Comparison of ENCODE assay signal across 8 cellular contexts in the genomic region with DNA sequence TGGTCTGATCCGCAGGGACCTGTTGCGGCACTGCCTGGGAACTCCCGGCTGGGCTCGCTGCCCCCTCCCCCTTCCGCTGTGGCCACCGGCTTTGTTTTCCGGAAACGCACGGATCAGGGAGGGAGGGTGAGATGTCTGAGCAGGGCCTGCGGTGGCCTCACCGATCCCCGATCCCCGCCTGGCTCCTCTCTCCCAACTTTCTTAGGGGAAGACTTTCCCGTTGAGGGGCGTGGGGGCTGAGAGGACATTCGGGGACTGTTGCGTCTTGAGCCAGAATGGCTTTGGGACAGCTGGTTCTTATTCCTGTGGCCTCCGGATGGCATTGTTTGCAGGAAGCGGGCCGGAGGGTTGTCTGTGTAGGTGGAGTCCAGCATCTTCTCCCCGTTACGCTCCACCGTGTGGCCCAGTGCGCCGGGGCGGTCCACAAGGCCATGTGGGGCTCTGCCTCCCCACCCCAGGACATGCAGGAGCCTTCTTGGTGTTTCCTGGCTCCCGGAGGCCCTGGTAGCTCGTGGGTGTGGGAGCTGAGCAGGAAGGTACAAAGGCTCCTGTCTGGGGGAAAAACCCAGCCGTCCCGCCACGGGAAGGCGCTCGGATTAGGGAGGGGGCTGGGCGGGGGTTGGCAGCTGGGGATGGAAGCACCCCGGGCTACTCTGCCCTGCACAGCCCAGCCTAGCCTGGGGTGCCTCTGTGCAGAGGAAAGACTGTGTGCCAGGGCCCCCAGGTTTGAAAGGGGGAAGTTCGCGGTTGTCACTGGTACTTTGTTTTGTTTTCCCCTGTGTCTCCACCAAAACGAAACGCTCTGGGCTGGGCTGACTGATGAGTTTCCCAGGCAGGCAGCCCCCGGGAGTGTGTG. TPM values are rescaled to one million over a fixed set of nuclear protein-coding genes. Genes with fewer than 3 reads are reported as not detected.
A peak's percentile ranks its signal among the peaks of the same experiment; 100 is the strongest.
DNase-seq lines count a peak whose midpoint lies in the region; ATAC-seq and TF ChIP-seq lines count a peak whose summit lies in the region.

No MANE protein-coding gene starts in this region.

- TF ChIP-seq CTCF in fibroblast of lung (conservative IDR thresholded peaks at IDR 0.05 in 1 of 2, IDR thresholded peaks at IDR 0.05 in 1 of 2; ENCODE audit: low read depth in 1 of 2, low read length in 2 of 2) (no peak), natural killer cell (IDR thresholded peaks at IDR 0.05) (no peak)

- H3K27ac ChIP-seq in fibroblast of lung (ENCODE audit: insufficient read depth, low read length): peak overlapping the region; percentile 90

- DNase-seq in D341Med (ENCODE audit: low spot score): peak; percentile 76
- DNase-seq in activated T-helper 2 cell treated with anti-CD3 and anti-CD28 coated beads, Interferon-gamma antibody, Interleukin-2, Interleukin-4, amounts not matched to agents 10 μg/mL and 5 μg/mL and 100 μg/mL, durations not matched to agents 14 hours and 24 hours and 36 hours (ENCODE audit: low spot score): peak; percentile 81
- DNase-seq in fibroblast of lung (ENCODE audit: low read depth in 2 of 2): peak; percentile 58 to 73
- DNase-seq in natural killer cell: peak; percentile 78
- peak; percentile 81 for DNase-seq in stimulated activated naive CD8-positive, alpha-beta T cell treated with anti-CD3 and anti-CD28 coated beads, Interleukin-15, Interleukin-2, amounts not matched to agents 100 U/mL and 50 U/mL, for 24 hours

- intact Hi-C loops in activated T-helper 2 cell treated with anti-CD3 and anti-CD28 coated beads, Interferon-gamma antibody, Interleukin-2, Interleukin-4, amounts not matched to agents 10 μg/mL and 5 μg/mL and 100 μg/mL, durations not matched to agents 14 hours and 24 hours and 36 hours (cut with micrococcal nuclease): no loop called here
- intact Hi-C loops in natural killer cell (cut with micrococcal nuclease): no loop called here

- H3K4me1 ChIP-seq in fibroblast of lung (ENCODE audit: control insufficient read depth, extremely low read depth, insufficient read depth, low read length): peaks cover 13% of the 10 kb centered on the region

- peak overlapping the region; percentile 94 for H3K4me3 Mint-ChIP-seq in activated T-helper 2 cell treated with anti-CD3 and anti-CD28 coated beads, Interferon-gamma antibody, Interleukin-2, Interleukin-4, amounts not matched to agents 10 μg/mL and 5 μg/mL and 100 μg/mL, durations not matched to agents 14 hours and 24 hours and 36 hours (ENCODE audit: low read depth)
- peak overlapping the region; percentile 94 for H3K4me3 Mint-ChIP-seq in natural killer cell

- peak overlapping the region; percentile 41 for H2AFZ ChIP-seq in fibroblast of lung (ENCODE audit: low read length)

- no peaks in the 10 kb centered on the region for H3K36me3 ChIP-seq in fibroblast of lung (ENCODE audit: control insufficient read depth, insufficient read depth, low read length)

- no peaks in the 10 kb centered on the region for H3K9me3 ChIP-seq in fibroblast of lung (ENCODE audit: control insufficient read depth, insufficient read depth, low read depth, low read length)

- H3K27ac Mint-ChIP-seq in activated T-helper 2 cell treated with anti-CD3 and anti-CD28 coated beads, Interferon-gamma antibody, Interleukin-2, Interleukin-4, amounts not matched to agents 10 μg/mL and 5 μg/mL and 100 μg/mL, durations not matched to agents 14 hours and 24 hours and 36 hours: peak overlapping the region; percentile 90
- H3K27ac Mint-ChIP-seq in natural killer cell: peak overlapping the region; percentile 94 to 96

- H3K27me3 Mint-ChIP-seq in activated T-helper 2 cell treated with anti-CD3 and anti-CD28 coated beads, Interferon-gamma antibody, Interleukin-2, Interleukin-4, amounts not matched to agents 10 μg/mL and 5 μg/mL and 100 μg/mL, durations not matched to agents 14 hours and 24 hours and 36 hours (ENCODE audit: low read depth): no peaks in the 10 kb centered on the region
- no peaks in the 10 kb centered on the region for H3K27me3 Mint-ChIP-seq in natural killer cell (ENCODE audit: low read depth in 2 of 2)

- H3K79me2 ChIP-seq in fibroblast of lung (ENCODE audit: control insufficient read depth, insufficient read depth, low read length): peaks cover 52% of the 10 kb centered on the region

- H3K9ac ChIP-seq in fibroblast of lung (ENCODE audit: insufficient read depth, low read length): peak overlapping the region; percentile 98

- peaks cover 26% of the 10 kb centered on the region for H3K4me1 Mint-ChIP-seq in activated T-helper 2 cell treated with anti-CD3 and anti-CD28 coated beads, Interferon-gamma antibody, Interleukin-2, Interleukin-4, amounts not matched to agents 10 μg/mL and 5 μg/mL and 100 μg/mL, durations not matched to agents 14 hours and 24 hours and 36 hours (ENCODE audit: low read depth)
- peaks cover 16 to 39% of the 10 kb centered on the region in 2 donors for H3K4me1 Mint-ChIP-seq in natural killer cell

- peak overlapping the region; percentile 96 for H3K4me2 ChIP-seq in fibroblast of lung (ENCODE audit: extremely low read depth, insufficient read depth, low read length)

- ATAC-seq in HG02798 (IDR thresholded peaks at IDR 0.05; ENCODE audit: poor library complexity, unreplicated experiment) (peak; percentile 20), natural killer cell (peak; percentile 43 to 66 (median 57)), GM19463 (IDR thresholded peaks at IDR 0.05; ENCODE audit: unreplicated experiment) (no peak)
- peak; percentile 49 for ATAC-seq in stimulated activated naive CD8-positive, alpha-beta T cell treated with anti-CD3 and anti-CD28 coated beads, Interleukin-15, Interleukin-2, amounts not matched to agents 100 U/mL and 50 U/mL, for 24 hours

- no peaks in the 10 kb centered on the region for H3K9me3 Mint-ChIP-seq in activated T-helper 2 cell treated with anti-CD3 and anti-CD28 coated beads, Interferon-gamma antibody, Interleukin-2, Interleukin-4, amounts not matched to agents 10 μg/mL and 5 μg/mL and 100 μg/mL, durations not matched to agents 14 hours and 24 hours and 36 hours
- no peaks in the 10 kb centered on the region for H3K9me3 Mint-ChIP-seq in natural killer cell

- peaks cover 14% of the 10 kb centered on the region for H3K36me3 Mint-ChIP-seq in activated T-helper 2 cell treated with anti-CD3 and anti-CD28 coated beads, Interferon-gamma antibody, Interleukin-2, Interleukin-4, amounts not matched to agents 10 μg/mL and 5 μg/mL and 100 μg/mL, durations not matched to agents 14 hours and 24 hours and 36 hours (ENCODE audit: low read depth)
- no peaks in the 10 kb centered on the region for H3K36me3 Mint-ChIP-seq in natural killer cell

- H4K20me1 ChIP-seq in fibroblast of lung (ENCODE audit: control insufficient read depth, extremely low read depth, insufficient read depth, low read length): no peaks in the 10 kb centered on the region

- H3K4me3 ChIP-seq in fibroblast of lung (replicated peaks in 1 of 4; ENCODE audit: control extremely low read depth in 1 of 4, insufficient read depth in 1 of 4, low read depth in 3 of 4, low read length in 4 of 4): peak overlapping the region; percentile 76 to 87 (median 84)

- H3K27me3 ChIP-seq in fibroblast of lung (ENCODE audit: control insufficient read depth, insufficient read depth, low read length): no peaks in the 10 kb centered on the region

TF ChIP-seq in PFSK-1, 5 proteins besides CTCF, POLR2A, EP300 and RAD21 (continues in another document):
- peak; percentile 14; the same call in 1 of the 2 replicates for TF ChIP-seq TAF1 (IDR thresholded peaks at IDR 0.05; ENCODE audit: borderline replicate concordance, insufficient read depth, low read length)
- no peak for TF ChIP-seq SIN3A (IDR thresholded peaks at IDR 0.05; ENCODE audit: borderline replicate concordance, insufficient read depth, low read length)

RNA-seq across cellular contexts. Expression of a gene that starts 1.3 kb away (rescaled TPM):
- 152 TPM for polyA plus RNA-seq in PFSK-1 (2012; ENCODE audit: insufficient read length, low read depth)
- 89.1 and 90.7 TPM in 2 replicates for total RNA-seq in activated T-helper 2 cell treated with anti-CD3 and anti-CD28 coated beads, Interferon-gamma antibody, Interleukin-2, Interleukin-4, amounts not matched to agents 10 μg/mL and 5 μg/mL and 100 μg/mL, durations not matched to agents 14 hours and 24 hours and 36 hours
- 50.1 and 58.6 TPM in 2 replicates for total RNA-seq in fibroblast of lung
- polyA plus RNA-seq in fibroblast of lung: 21.2 and 22.5 TPM in 2 replicates
- polyA plus RNA-seq in fibroblast of lung (2012): 43.9 and 45.2 TPM in 2 replicates
- 39.5 and 59.7 TPM in 2 replicates for polyA minus RNA-seq in fibroblast of lung (ENCODE audit: low replicate concordance)
- total RNA-seq in natural killer cell: 100 to 1,000 TPM; 138 to 143 (median 139) TPM

RNA-seq across cellular contexts. Expression of a gene that starts 37.1 kb away (rescaled TPM):
- 13.8 TPM for polyA plus RNA-seq in PFSK-1 (2012; ENCODE audit: insufficient read length, low read depth)
- 9.1 and 9.9 TPM in 2 replicates for total RNA-seq in activated T-helper 2 cell treated with anti-CD3 and anti-CD28 coated beads, Interferon-gamma antibody, Interleukin-2, Interleukin-4, amounts not matched to agents 10 μg/mL and 5 μg/mL and 100 μg/mL, durations not matched to agents 14 hours and 24 hours and 36 hours
- 1.5 and 1.7 TPM in 2 replicates for total RNA-seq in fibroblast of lung
- 0.42 and 0.61 TPM in 2 replicates for polyA plus RNA-seq in fibroblast of lung
- polyA plus RNA-seq in fibroblast of lung (2012): 1.6 and 3.8 TPM in 2 replicates
- 0.33 and 1.5 TPM in 2 replicates for polyA minus RNA-seq in fibroblast of lung (ENCODE audit: low replicate concordance)
- 10 to 100 TPM; 13.0 to 20.9 (median 13.1) TPM for total RNA-seq in natural killer cell

RNA-seq across cellular contexts. Expression of a gene that starts 37.1 kb away (rescaled TPM):
- 81.1 TPM for polyA plus RNA-seq in PFSK-1 (2012; ENCODE audit: insufficient read length, low read depth)
- 35.9 and 37.9 TPM in 2 replicates for total RNA-seq in activated T-helper 2 cell treated with anti-CD3 and anti-CD28 coated beads, Interferon-gamma antibody, Interleukin-2, Interleukin-4, amounts not matched to agents 10 μg/mL and 5 μg/mL and 100 μg/mL, durations not matched to agents 14 hours and 24 hours and 36 hours
- total RNA-seq in fibroblast of lung: 22.1 and 29.7 TPM in 2 replicates
- 16.9 and 21.2 TPM in 2 replicates for polyA plus RNA-seq in fibroblast of lung
- polyA plus RNA-seq in fibroblast of lung (2012): 45.1 and 47.0 TPM in 2 replicates
- polyA minus RNA-seq in fibroblast of lung (ENCODE audit: low replicate concordance): 50.1 and 59.3 TPM in 2 replicates
- 10 to 100 TPM; 43.1 to 53.7 (median 46.9) TPM for total RNA-seq in natural killer cell

RNA-seq across cellular contexts. Expression of a gene that starts 57.0 kb away (rescaled TPM):
- 102 TPM for polyA plus RNA-seq in PFSK-1 (2012; ENCODE audit: insufficient read length, low read depth)
- 100 and 102 TPM in 2 replicates for total RNA-seq in activated T-helper 2 cell treated with anti-CD3 and anti-CD28 coated beads, Interferon-gamma antibody, Interleukin-2, Interleukin-4, amounts not matched to agents 10 μg/mL and 5 μg/mL and 100 μg/mL, durations not matched to agents 14 hours and 24 hours and 36 hours
- total RNA-seq in fibroblast of lung (59.1 and 74.5 TPM in 2 replicates), natural killer cell (100 to 1,000 TPM; 554 to 652 (median 608) TPM)
- 23.0 and 25.8 TPM in 2 replicates for polyA plus RNA-seq in fibroblast of lung
- 38.3 and 53.8 TPM in 2 replicates for polyA plus RNA-seq in fibroblast of lung (2012)
- polyA minus RNA-seq in fibroblast of lung (ENCODE audit: low replicate concordance): 18.9 and 29.3 TPM in 2 replicates
